In the genomic region with DNA sequence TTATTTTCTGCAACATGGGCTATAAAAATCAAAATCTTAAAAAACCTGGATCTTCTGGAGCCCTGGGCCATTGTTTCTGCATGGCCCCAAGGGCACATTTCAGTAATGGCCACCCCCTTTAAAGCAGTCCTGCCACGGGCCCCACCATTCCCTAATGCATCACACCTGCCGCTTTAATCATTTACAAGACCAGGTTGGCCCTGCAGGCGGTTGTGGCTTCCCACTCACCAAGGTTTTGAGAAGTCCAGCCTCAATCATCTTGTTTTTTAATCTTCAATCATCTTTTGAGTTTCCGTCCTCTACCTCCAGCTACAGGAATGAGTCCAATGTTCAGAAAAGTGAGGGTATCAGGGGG, we compare ENCODE assay signal across 1 cellular context.
TF ChIP-seq lines count a peak whose summit lies in the region.

No MANE protein-coding gene starts in this region.

TF ChIP-seq in GM12878, 131 proteins besides CTCF, POLR2A, EP300 and RAD21:
- TF ChIP-seq CREB1 (IDR thresholded peaks at IDR 0.05; ENCODE audit: low read depth) (no peak), NR2F1 (conservative IDR thresholded peaks at IDR 0.05) (no peak), KDM1A (IDR thresholded peaks at IDR 0.05; ENCODE audit: borderline replicate concordance) (no peak), EGR1 (IDR thresholded peaks at IDR 0.05; ENCODE audit: borderline replicate concordance in 1 of 2, low read depth in 2 of 2, low read length in 2 of 2) (no peak), RELA (IDR thresholded peaks at IDR 0.05; ENCODE audit: borderline replicate concordance, partially characterized antibody) (no peak), CHD2 (IDR thresholded peaks at IDR 0.05; ENCODE audit: borderline replicate concordance, low read depth, low read length) (no peak)
- TF ChIP-seq, protein P1, sequence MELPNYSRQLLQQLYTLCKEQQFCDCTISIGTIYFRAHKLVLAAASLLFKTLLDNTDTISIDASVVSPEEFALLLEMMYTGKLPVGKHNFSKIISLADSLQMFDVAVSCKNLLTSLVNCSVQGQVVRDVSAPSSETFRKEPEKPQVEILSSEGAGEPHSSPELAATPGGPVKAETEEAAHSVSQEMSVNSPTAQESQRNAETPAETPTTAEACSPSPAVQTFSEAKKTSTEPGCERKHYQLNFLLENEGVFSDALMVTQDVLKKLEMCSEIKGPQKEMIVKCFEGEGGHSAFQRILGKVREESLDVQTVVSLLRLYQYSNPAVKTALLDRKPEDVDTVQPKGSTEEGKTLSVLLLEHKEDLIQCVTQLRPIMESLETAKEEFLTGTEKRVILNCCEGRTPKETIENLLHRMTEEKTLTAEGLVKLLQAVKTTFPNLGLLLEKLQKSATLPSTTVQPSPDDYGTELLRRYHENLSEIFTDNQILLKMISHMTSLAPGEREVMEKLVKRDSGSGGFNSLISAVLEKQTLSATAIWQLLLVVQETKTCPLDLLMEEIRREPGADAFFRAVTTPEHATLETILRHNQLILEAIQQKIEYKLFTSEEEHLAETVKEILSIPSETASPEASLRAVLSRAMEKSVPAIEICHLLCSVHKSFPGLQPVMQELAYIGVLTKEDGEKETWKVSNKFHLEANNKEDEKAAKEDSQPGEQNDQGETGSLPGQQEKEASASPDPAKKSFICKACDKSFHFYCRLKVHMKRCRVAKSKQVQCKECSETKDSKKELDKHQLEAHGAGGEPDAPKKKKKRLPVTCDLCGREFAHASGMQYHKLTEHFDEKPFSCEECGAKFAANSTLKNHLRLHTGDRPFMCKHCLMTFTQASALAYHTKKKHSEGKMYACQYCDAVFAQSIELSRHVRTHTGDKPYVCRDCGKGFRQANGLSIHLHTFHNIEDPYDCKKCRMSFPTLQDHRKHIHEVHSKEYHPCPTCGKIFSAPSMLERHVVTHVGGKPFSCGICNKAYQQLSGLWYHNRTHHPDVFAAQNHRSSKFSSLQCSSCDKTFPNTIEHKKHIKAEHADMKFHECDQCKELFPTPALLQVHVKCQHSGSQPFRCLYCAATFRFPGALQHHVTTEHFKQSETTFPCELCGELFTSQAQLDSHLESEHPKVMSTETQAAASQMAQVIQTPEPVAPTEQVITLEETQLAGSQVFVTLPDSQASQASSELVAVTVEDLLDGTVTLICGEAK (IDR thresholded peaks at IDR 0.05; ENCODE audit: borderline replicate concordance): no peak
- TF ChIP-seq, protein P2, sequence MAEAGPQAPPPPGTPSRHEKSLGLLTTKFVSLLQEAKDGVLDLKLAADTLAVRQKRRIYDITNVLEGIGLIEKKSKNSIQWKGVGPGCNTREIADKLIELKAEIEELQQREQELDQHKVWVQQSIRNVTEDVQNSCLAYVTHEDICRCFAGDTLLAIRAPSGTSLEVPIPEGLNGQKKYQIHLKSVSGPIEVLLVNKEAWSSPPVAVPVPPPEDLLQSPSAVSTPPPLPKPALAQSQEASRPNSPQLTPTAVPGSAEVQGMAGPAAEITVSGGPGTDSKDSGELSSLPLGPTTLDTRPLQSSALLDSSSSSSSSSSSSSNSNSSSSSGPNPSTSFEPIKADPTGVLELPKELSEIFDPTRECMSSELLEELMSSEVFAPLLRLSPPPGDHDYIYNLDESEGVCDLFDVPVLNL (IDR thresholded peaks at IDR 0.05; ENCODE audit: low read depth, low read length): no peak
